ENCODE assay signal across 8 cellular contexts in the genomic region with DNA sequence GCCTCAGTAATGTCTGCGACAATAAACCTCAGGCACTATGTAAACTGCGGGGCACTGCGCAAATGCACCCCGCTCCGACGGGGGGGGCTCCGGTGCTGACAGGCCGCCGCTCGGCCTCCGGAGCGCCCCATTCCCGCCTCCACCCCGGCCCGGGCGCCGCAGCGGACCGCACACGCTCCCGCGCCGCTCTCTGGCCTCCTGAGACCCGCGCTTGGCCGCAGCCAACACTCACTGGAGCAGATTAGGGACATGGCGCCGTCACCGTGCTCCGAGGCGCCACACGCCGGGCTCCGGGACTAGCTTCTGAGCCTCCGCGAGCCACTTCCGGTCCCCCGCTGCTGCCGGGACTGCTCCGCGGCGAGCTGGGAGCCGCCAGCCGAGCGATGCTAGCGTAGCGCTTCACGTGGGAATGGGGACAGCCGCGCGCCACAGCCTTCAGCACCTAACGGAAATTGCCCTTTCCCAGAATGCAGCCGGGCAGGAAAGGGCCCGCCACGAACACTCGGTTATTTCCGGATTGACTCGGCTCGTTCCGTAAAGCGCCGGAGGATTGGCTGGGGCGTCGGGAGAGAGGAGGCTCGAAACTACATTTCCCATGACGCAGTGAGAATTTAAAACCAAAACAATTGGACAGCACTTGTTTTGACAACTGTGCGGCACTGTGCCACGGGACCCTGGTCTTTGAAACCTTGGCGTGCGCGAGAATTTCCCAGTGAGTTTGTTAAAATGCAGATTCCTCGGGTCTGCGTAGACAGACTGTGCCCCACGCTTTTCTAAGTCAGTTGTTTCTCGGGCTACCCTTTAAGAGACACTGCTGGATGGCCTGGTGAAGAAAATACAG. TPM values are rescaled to one million over a fixed set of nuclear protein-coding genes. Genes with fewer than 3 reads are reported as not detected.
DNase-seq lines count a peak whose midpoint lies in the region; ATAC-seq lines count a peak whose summit lies in the region.

A gene (minus strand): TSS at position 454 of the 841 bp plus-strand sequence. CDS start 203 bp downstream, at position 251.

- peaks cover 22% of the 10 kb centered on the region for H3K36me3 Mint-ChIP-seq in activated T-helper 1 cell treated with anti-CD3 and anti-CD28 coated beads, Interleukin-12 subunit alpha, Interleukin-12 subunit beta, Interleukin-2, Interleukin-4 antibody, amounts not matched to agents 30 ng/mL and 10 ng/mL and 1 ng/mL, durations not matched to agents 14 hours and 24 hours and 36 hours (ENCODE audit: low read depth)
- H3K36me3 Mint-ChIP-seq in naive thymus-derived CD8-positive, alpha-beta T cell = peaks cover 0 to 24% (median 6%) of the 10 kb centered on the region in 3 donors

- H3K27me3 ChIP-seq in GM23248 (replicated peaks; ENCODE audit: insufficient read depth) = no peaks in the 10 kb centered on the region; the same call in 1 of the 2 replicates

- H4K20me1 ChIP-seq in GM23248 (ENCODE audit: insufficient read depth) = peaks cover 8% of the 10 kb centered on the region; the same call in 1 of the 2 replicates

- H3K4me3 Mint-ChIP-seq in activated T-helper 1 cell treated with anti-CD3 and anti-CD28 coated beads, Interleukin-12 subunit alpha, Interleukin-12 subunit beta, Interleukin-2, Interleukin-4 antibody, amounts not matched to agents 30 ng/mL and 10 ng/mL and 1 ng/mL, durations not matched to agents 14 hours and 24 hours and 36 hours = peak within 1 kb of the TSS; percentile 90
- peak within 1 kb of the TSS; percentile 86 to 97 (median 92) for H3K4me3 Mint-ChIP-seq in naive thymus-derived CD8-positive, alpha-beta T cell

- no peaks in the 10 kb centered on the region for H3K9me3 Mint-ChIP-seq in activated T-helper 1 cell treated with anti-CD3 and anti-CD28 coated beads, Interleukin-12 subunit alpha, Interleukin-12 subunit beta, Interleukin-2, Interleukin-4 antibody, amounts not matched to agents 30 ng/mL and 10 ng/mL and 1 ng/mL, durations not matched to agents 14 hours and 24 hours and 36 hours
- peaks cover 0 to 2% (median 0%) of the 10 kb centered on the region in 9 donors for H3K9me3 Mint-ChIP-seq in naive thymus-derived CD8-positive, alpha-beta T cell

- H3K4me2 ChIP-seq in GM23248 (ENCODE audit: unreplicated experiment) = peak within 1 kb of the TSS; percentile 99

- in situ Hi-C loops in GM23248 (cut with MboI) = no loop called here

- WGBS in GM23248 (ENCODE audit: low coverage in 1 of 2, low lambda C conversion rate in 2 of 2, missing lambda C conversion rate in 2 of 2), 2 experiments = 1% methylated on average over 64 to 70 of the region's 75 CpGs

- peak within 1 kb of the TSS; percentile 89 for H3K27ac ChIP-seq in GM23248

- intact Hi-C loops in activated T-helper 1 cell treated with anti-CD3 and anti-CD28 coated beads, Interleukin-12 subunit alpha, Interleukin-12 subunit beta, Interleukin-2, Interleukin-4 antibody, amounts not matched to agents 30 ng/mL and 10 ng/mL and 1 ng/mL, durations not matched to agents 14 hours and 24 hours and 36 hours (cut with micrococcal nuclease) = loop anchor here (1.0 to 2.0 kb wide), 6 partner anchors 9 to 524 kb away; a partner anchor contains a TSS

- peak within 1 kb of the TSS; percentile 90 for H3K27ac Mint-ChIP-seq in activated T-helper 1 cell treated with anti-CD3 and anti-CD28 coated beads, Interleukin-12 subunit alpha, Interleukin-12 subunit beta, Interleukin-2, Interleukin-4 antibody, amounts not matched to agents 30 ng/mL and 10 ng/mL and 1 ng/mL, durations not matched to agents 14 hours and 24 hours and 36 hours
- peak within 1 kb of the TSS; percentile 94 to 100 (median 99) for H3K27ac Mint-ChIP-seq in naive thymus-derived CD8-positive, alpha-beta T cell

- peaks cover 15% of the 10 kb centered on the region for H3K27me3 Mint-ChIP-seq in activated T-helper 1 cell treated with anti-CD3 and anti-CD28 coated beads, Interleukin-12 subunit alpha, Interleukin-12 subunit beta, Interleukin-2, Interleukin-4 antibody, amounts not matched to agents 30 ng/mL and 10 ng/mL and 1 ng/mL, durations not matched to agents 14 hours and 24 hours and 36 hours (ENCODE audit: insufficient read depth)
- no peaks in the 10 kb centered on the region for H3K27me3 Mint-ChIP-seq in naive thymus-derived CD8-positive, alpha-beta T cell

- POLR2A ChIA-PET in naive thymus-derived CD8-positive, alpha-beta T cell (lab: Charles Lee) = interaction anchor here (0.6 to 3.6 kb wide), 13 partner anchors 9 to 174 kb away, joined by 3 to 48 read pairs (median 4); a partner anchor contains a TSS

- DNase-seq in DMS79 treated with DMSO at 0.1 percent for 48 hours (lab: John Stamatoyannopoulos, UW) (peak; percentile 95), GM23248 (peak; percentile 97), Kasumi-1 (lab: John Stamatoyannopoulos, UW) (peak; percentile 96 to 97), RPMI7951 (ENCODE audit: low read depth) (peak; percentile 94), fibroblast of gingiva (ENCODE audit: low read depth) (peak; percentile 90)
- peak; percentile 99 for DNase-seq in activated T-helper 1 cell treated with anti-CD3 and anti-CD28 coated beads, Interleukin-12 subunit alpha, Interleukin-12 subunit beta, Interleukin-2, Interleukin-4 antibody, amounts not matched to agents 30 ng/mL and 10 ng/mL and 1 ng/mL, durations not matched to agents 14 hours and 24 hours and 36 hours (ENCODE audit: low spot score)
- peak; percentile 96 to 100 (median 99) for DNase-seq in naive thymus-derived CD8-positive, alpha-beta T cell
- peak; percentile 96 to 99 (median 98) for DNase-seq in stimulated activated naive CD4-positive, alpha-beta T cell (lab: John Stamatoyannopoulos, UW)

- peaks cover 38% of the 10 kb centered on the region for H3K4me1 Mint-ChIP-seq in activated T-helper 1 cell treated with anti-CD3 and anti-CD28 coated beads, Interleukin-12 subunit alpha, Interleukin-12 subunit beta, Interleukin-2, Interleukin-4 antibody, amounts not matched to agents 30 ng/mL and 10 ng/mL and 1 ng/mL, durations not matched to agents 14 hours and 24 hours and 36 hours (ENCODE audit: low read depth)
- peaks cover 30 to 68% (median 60%) of the 10 kb centered on the region in 4 donors for H3K4me1 Mint-ChIP-seq in naive thymus-derived CD8-positive, alpha-beta T cell

- H3K36me3 ChIP-seq in GM23248 (ENCODE audit: low read depth) = peaks cover 10% of the 10 kb centered on the region

- H3K9me3 ChIP-seq in GM23248 (ENCODE audit: low read depth) = no peaks in the 10 kb centered on the region

- peaks cover 14% of the 10 kb centered on the region for H3K4me1 ChIP-seq in GM23248 (ENCODE audit: insufficient read depth)

- H3K9me2 ChIP-seq in GM23248 (ENCODE audit: insufficient read depth) = no peaks in the 10 kb centered on the region

- H2AFZ ChIP-seq in GM23248 = peak within 1 kb of the TSS; percentile 91

- H3K9ac ChIP-seq in GM23248 = peak within 1 kb of the TSS; percentile 97

- H3K4me3 ChIP-seq in GM23248 = peak within 1 kb of the TSS; percentile 92

- peaks cover 44% of the 10 kb centered on the region for H3K79me2 ChIP-seq in GM23248 (ENCODE audit: insufficient read depth)

- H3F3A ChIP-seq in GM23248 (ENCODE audit: insufficient read depth) = peaks cover 11% of the 10 kb centered on the region

- peak; percentile 89 to 91 for ATAC-seq in naive thymus-derived CD8-positive, alpha-beta T cell

RNA-seq across cellular contexts. Expression of the gene that starts here (rescaled TPM):
- 47.9 and 58.9 TPM in 2 replicates for total RNA-seq in GM23248 (2014; rRNA removed; shearing (Covaris generic))
- 17.4 and 19.1 TPM in 2 replicates for polyA plus RNA-seq in GM23248 (2016; fragmentation: Nextera tagmentation; extraction: Ambion mirVana)
- 86.6 and 100.0 TPM in 2 replicates for total RNA-seq in RPMI7951 (2014; rRNA removed; shearing (Covaris generic))
- total RNA-seq in activated T-helper 1 cell treated with anti-CD3 and anti-CD28 coated beads, Interleukin-12 subunit alpha, Interleukin-12 subunit beta, Interleukin-2, Interleukin-4 antibody, amounts not matched to agents 30 ng/mL and 10 ng/mL and 1 ng/mL, durations not matched to agents 14 hours and 24 hours and 36 hours = 221 and 222 TPM in 2 replicates
- total RNA-seq in naive thymus-derived CD8-positive, alpha-beta T cell = 10 to 100 TPM; 94.0 to 98.8 TPM
- 10 to 100 TPM; 14.2 to 19.5 (median 17.8) TPM for polyA plus RNA-seq in naive thymus-derived CD8-positive, alpha-beta T cell

Comparison
In these comparisons a context has a peak if more than half of its experiments do, and no peak if none do; other contexts are left out.
1. Peak in every context shown above with its lines: DNase-seq, ATAC-seq, H3K4me3 ChIP-seq and H3K27ac ChIP-seq.